Comparison of ENCODE assay signal across 9 cellular contexts in genomic region chrX:40877869-40878268, GRCh38.
DNase-seq lines count a peak whose midpoint lies in the region; ATAC-seq and TF ChIP-seq lines count a peak whose summit lies in the region.
"Had no signal": no experiment of that assay in that cellular context is flagged by ENCODE, and none has a peak within 500 bp of the region (broad histone marks: within the 10 kb centered on the region; RNA-seq: fewer than 3 reads in every experiment).

No MANE protein-coding gene starts in this region.

- H3K4me3 ChIP-seq in gastroesophageal sphincter (no peak overlapping the region), thyroid gland (replicated peaks in 1 of 3) (no peak overlapping the region)

- TF ChIP-seq EP300 in gastroesophageal sphincter (IDR thresholded peaks at IDR 0.05): no peak

- in situ Hi-C loops in SK-MEL-5 (cut with HindIII; ENCODE audit: low pct_unique_long_range_greater_than_20kb, low sequenced_read_pairs): no loop called here

- ATAC-seq in gastroesophageal sphincter (no peak), HG03280 (IDR thresholded peaks at IDR 0.05; ENCODE audit: unreplicated experiment) (no peak), HG02981 (IDR thresholded peaks at IDR 0.05; ENCODE audit: unreplicated experiment) (no peak)

- no peaks in the 10 kb centered on the region for H3K27me3 ChIP-seq in gastroesophageal sphincter
- no peaks in the 10 kb centered on the region for H3K27me3 ChIP-seq in thyroid gland

- 27 to 43% methylated on average over 4 of the region's 4 CpGs for WGBS in gastroesophageal sphincter (ENCODE audit: low coverage in 1 of 2), 2 donors
- 47 to 65% methylated on average over 4 of the region's 4 CpGs for WGBS in thyroid gland, 2 donors

- H3K4me1 ChIP-seq in gastroesophageal sphincter (no peaks in the 10 kb centered on the region), thyroid gland (no peaks in the 10 kb centered on the region)

- peak; percentile 15 for DNase-seq in stimulated activated CD4-positive, alpha-beta T cell treated with anti-CD3 and anti-CD28 coated beads, Interleukin-4, amount 100 ng/mL, for 24 hours
- DNase-seq in stimulated activated CD4-positive, alpha-beta T cell treated with anti-CD3 and anti-CD28 coated beads, Interleukin-1b, Interleukin-23, amount 100 ng/mL, for 48 hours: no peak
- peak; percentile 36 for DNase-seq in SK-MEL-5 (ENCODE audit: low read depth, low spot score)
- DNase-seq in NCI-H2107 (lab: John Stamatoyannopoulos, UW): no peak
- DNase-seq in thyroid gland: no peak
- DNase-seq: posterior cingulate gyrus had no signal

- H3K9me3 ChIP-seq in gastroesophageal sphincter: no peaks in the 10 kb centered on the region
- H3K9me3 ChIP-seq in thyroid gland: no peaks in the 10 kb centered on the region

- H3K36me3 ChIP-seq in gastroesophageal sphincter: no peaks in the 10 kb centered on the region
- no peaks in the 10 kb centered on the region for H3K36me3 ChIP-seq in thyroid gland

- intact Hi-C loops in thyroid gland (cut with DNase I): no loop called here

- TF ChIP-seq CTCF in gastroesophageal sphincter (IDR thresholded peaks at IDR 0.05) (peak; percentile 12 to 43 (median 40)), thyroid gland (IDR thresholded peaks at IDR 0.05) (peak in 3 of 6 experiments; percentile 17 to 36 (median 35))

- TF ChIP-seq POLR2A in gastroesophageal sphincter (IDR thresholded peaks at IDR 0.05) (no peak), thyroid gland (IDR thresholded peaks at IDR 0.05) (no peak)

- H3K27ac ChIP-seq in gastroesophageal sphincter (no peak overlapping the region), thyroid gland (no peak overlapping the region)

Comparison
In these comparisons a context has a peak if more than half of its experiments do, and no peak if none do; other contexts are left out.
1. DNase-seq: peak in stimulated activated CD4-positive, alpha-beta T cell treated with anti-CD3 and anti-CD28 coated beads, Interleukin-4, amount 100 ng/mL, for 24 hours (single experiment) and SK-MEL-5 (single experiment); none in stimulated activated CD4-positive, alpha-beta T cell treated with anti-CD3 and anti-CD28 coated beads, Interleukin-1b, Interleukin-23, amount 100 ng/mL, for 48 hours (single experiment), NCI-H2107 (single experiment) and thyroid gland (0 of 2).